Comparison of ENCODE assay signal across 17 cellular contexts in the genomic region with DNA sequence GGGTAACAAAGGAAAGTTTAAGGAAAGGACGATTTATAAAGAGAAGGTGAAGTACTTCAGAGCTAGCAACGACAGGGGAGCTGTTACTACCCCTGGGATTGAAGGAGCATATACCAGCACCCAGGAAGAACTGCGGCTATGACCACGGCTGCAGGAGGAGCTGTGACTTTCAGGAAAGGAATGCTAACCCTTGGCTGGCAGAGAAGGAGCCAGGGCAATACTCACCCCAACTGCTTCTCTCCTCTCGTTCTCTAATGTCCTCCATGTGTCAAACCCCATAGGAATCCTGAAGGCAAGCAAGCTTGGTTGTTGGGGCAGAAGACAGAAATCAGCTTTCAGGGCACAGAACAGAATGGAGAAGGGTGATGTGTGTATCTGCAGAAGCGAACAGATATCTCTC.
A peak's percentile ranks its signal among the peaks of the same experiment; 100 is the strongest.
DNase-seq lines count a peak whose midpoint lies in the region; ATAC-seq and TF ChIP-seq lines count a peak whose summit lies in the region.
"Had no signal": no experiment of that assay in that cellular context is flagged by ENCODE, and none has a peak within 500 bp of the region (broad histone marks: within the 10 kb centered on the region; RNA-seq: fewer than 3 reads in every experiment).

No MANE protein-coding gene starts in this region.

- no peak overlapping the region for H2BK12ac ChIP-seq in trophoblast cell (ENCODE audit: low read length)

- H2BK5ac ChIP-seq in trophoblast cell (ENCODE audit: low read depth, low read length, poor library complexity) = no peak overlapping the region

- no peak overlapping the region for H2AK5ac ChIP-seq in trophoblast cell (ENCODE audit: low read length)

- H3K23ac ChIP-seq in trophoblast cell (ENCODE audit: low read length) = no peak overlapping the region

- no peak overlapping the region for H3K18ac ChIP-seq in trophoblast cell (ENCODE audit: low read length)

- POLR2A ChIA-PET in A673 (lab: Charles Lee; ENCODE audit: low non-redundant PET) = interaction anchor here (0.7 kb wide), 1 partner anchor 31 kb away, joined by 3 read pairs; no protein-coding TSS in a partner anchor
- POLR2A ChIA-PET in CD8-positive, alpha-beta memory T cell (lab: Charles Lee) = interaction anchor here (0.6 kb wide), 1 partner anchor 317 kb away, joined by 4 read pairs; no protein-coding TSS in a partner anchor

- H3K4ac ChIP-seq in trophoblast cell (ENCODE audit: low read depth, low read length) = no peak overlapping the region

- H3K4me1 Mint-ChIP-seq in CD8-positive, alpha-beta memory T cell = no peaks in the 10 kb centered on the region
- H3K4me1 Mint-ChIP-seq: stimulated activated naive CD8-positive, alpha-beta T cell treated with anti-CD3 and anti-CD28 coated beads, Interleukin-15, amount 100 ng/mL, for 72 hours had no signal

- intact Hi-C loops in A673 (cut with micrococcal nuclease; ENCODE audit: unreplicated experiment) = no loop called here

- H3K79me2 ChIP-seq in trophoblast cell (ENCODE audit: control insufficient read depth, insufficient read depth, low read length, poor library complexity) = no peaks in the 10 kb centered on the region

- no peaks in the 10 kb centered on the region for H3K27me3 ChIP-seq in trophoblast cell (ENCODE audit: insufficient read depth, low read length)
- H3K27me3 ChIP-seq in A673 (replicated peaks; ENCODE audit: insufficient read depth, low read depth, low read length, poor library complexity) = no peaks in the 10 kb centered on the region
- H3K27me3 ChIP-seq in CD8-positive, alpha-beta memory T cell (ENCODE audit: insufficient read depth, low read length, poor library complexity, severe bottlenecking) = no peaks in the 10 kb centered on the region

- H3K27me3 Mint-ChIP-seq in CD8-positive, alpha-beta memory T cell = peaks cover 10 to 12% of the 10 kb centered on the region in 2 donors
- H3K27me3 Mint-ChIP-seq: stimulated activated naive CD8-positive, alpha-beta T cell treated with anti-CD3 and anti-CD28 coated beads, Interleukin-15, amount 100 ng/mL, for 72 hours had no signal

- H4K91ac ChIP-seq in trophoblast cell (ENCODE audit: low read depth, low read length) = no peak overlapping the region

- in situ Hi-C loops in GM13977 (cut with MboI; ENCODE audit: low pct_unique_long_range_greater_than_20kb, low sequenced_read_pairs, unreplicated experiment) = no loop called here

- H4K12ac ChIP-seq in trophoblast cell (ENCODE audit: low read depth, low read length) = no peak overlapping the region

- H3K9me3 ChIP-seq in trophoblast cell (ENCODE audit: insufficient read depth, low read depth, low read length) (no peaks in the 10 kb centered on the region), A673 (ENCODE audit: low read depth, low read length, poor library complexity, severe bottlenecking) (no peaks in the 10 kb centered on the region)
- no peaks in the 10 kb centered on the region for H3K9me3 ChIP-seq in CD8-positive, alpha-beta memory T cell (ENCODE audit: low read length)

- H3K4me2 ChIP-seq in trophoblast cell (ENCODE audit: low read length) = no peak overlapping the region
- H3K4me2 ChIP-seq: KMS-11 had no signal

- H3K4me1 ChIP-seq in trophoblast cell (ENCODE audit: control insufficient read depth in 1 of 2, insufficient read depth in 2 of 2, low read length in 2 of 2) (no peaks in the 10 kb centered on the region), A673 (ENCODE audit: insufficient read depth, low read length, poor library complexity, severe bottlenecking) (no peaks in the 10 kb centered on the region)
- H3K4me1 ChIP-seq in CD8-positive, alpha-beta memory T cell (ENCODE audit: insufficient read depth, low read length) = no peaks in the 10 kb centered on the region

- H3K36me3 ChIP-seq in trophoblast cell (ENCODE audit: control insufficient read depth in 1 of 2, insufficient read depth in 2 of 2, low read length in 2 of 2) (no peaks in the 10 kb centered on the region), A673 (ENCODE audit: insufficient read depth, low read length, poor library complexity, severe bottlenecking) (no peaks in the 10 kb centered on the region)
- no peaks in the 10 kb centered on the region for H3K36me3 ChIP-seq in CD8-positive, alpha-beta memory T cell (ENCODE audit: insufficient read depth, low read length)

- H3K4me3 Mint-ChIP-seq in CD8-positive, alpha-beta memory T cell = no peak overlapping the region
- H3K4me3 Mint-ChIP-seq: activated CD8-positive, alpha-beta memory T cell treated with anti-CD3 and anti-CD28 coated beads, Interleukin-2, amount 10 ng/mL, durations not matched to agents 7 days and 5 days; activated naive CD8-positive, alpha-beta T cell; stimulated activated naive CD8-positive, alpha-beta T cell treated with anti-CD3 and anti-CD28 coated beads, Interleukin-15, amount 100 ng/mL, for 72 hours had no signal

- H3K36me3 Mint-ChIP-seq in CD8-positive, alpha-beta memory T cell = no peaks in the 10 kb centered on the region
- H3K36me3 Mint-ChIP-seq: activated CD8-positive, alpha-beta memory T cell treated with anti-CD3 and anti-CD28 coated beads, Interleukin-2, amount 10 ng/mL, durations not matched to agents 7 days and 5 days; activated naive CD8-positive, alpha-beta T cell had no signal

- no peak overlapping the region for H2BK120ac ChIP-seq in trophoblast cell (ENCODE audit: insufficient read depth, low read length, poor library complexity)

- no peak overlapping the region for H4K8ac ChIP-seq in trophoblast cell (ENCODE audit: low read depth, low read length)

- no peak overlapping the region for H3K4me3 ChIP-seq in trophoblast cell (ENCODE audit: low read depth, low read length)
- H3K4me3 ChIP-seq in A673 (ENCODE audit: low read depth, low read length, poor library complexity, severe bottlenecking) = no peak overlapping the region
- no peak overlapping the region for H3K4me3 ChIP-seq in CD8-positive, alpha-beta memory T cell (ENCODE audit: low read length)
- H3K4me3 ChIP-seq: GM12878 had no signal

- DNase-seq in GM04504 (ENCODE audit: low read depth) = peak; percentile 20
- peak; percentile 75 for DNase-seq in RPMI7951 (ENCODE audit: low read depth)
- peak; percentile 29 for DNase-seq in epithelial cell of prostate (ENCODE audit: low read depth, low spot score)
- DNase-seq in trophoblast cell = peak; percentile 61 to 64
- no peak for DNase-seq in GM13977 (ENCODE audit: low spot score)
- no peak for DNase-seq in A673 (ENCODE audit: low spot score)
- DNase-seq in CD8-positive, alpha-beta memory T cell = no peak
- DNase-seq: activated CD8-positive, alpha-beta memory T cell treated with anti-CD3 and anti-CD28 coated beads, Interleukin-2, amount 10 ng/mL, durations not matched to agents 7 days and 5 days; hypothalamus; midbrain; stimulated activated CD4-positive, alpha-beta T cell treated with anti-CD3 and anti-CD28 coated beads, Interleukin-4, amount 100 ng/mL, for 24 hours; stimulated activated naive CD8-positive, alpha-beta T cell treated with anti-CD3 and anti-CD28 coated beads, Interleukin-15, amount 100 ng/mL, for 72 hours had no signal

- WGBS in trophoblast cell (ENCODE audit: extremely low coverage, insufficient coverage, insufficient read length) = no CpG with 5 or more reads among the region's 6 CpGs

- TF ChIP-seq CTCF in GM13977 (IDR thresholded peaks at IDR 0.05; ENCODE audit: extremely low read depth, insufficient read depth, missing control alignments) = no peak
- no peak for TF ChIP-seq CTCF in A673 (conservative IDR thresholded peaks at IDR 0.05; ENCODE audit: low read depth, low read length)

- no peak overlapping the region for H2AFZ ChIP-seq in trophoblast cell (ENCODE audit: insufficient read depth, low read length, poor library complexity)

- no peak for ATAC-seq in GM18873 (IDR thresholded peaks at IDR 0.05; ENCODE audit: low FRiP score, unreplicated experiment)
- ATAC-seq: activated CD8-positive, alpha-beta memory T cell treated with anti-CD3 and anti-CD28 coated beads, Interleukin-2, amount 10 ng/mL, durations not matched to agents 7 days and 5 days; GM12878; stimulated activated naive CD8-positive, alpha-beta T cell treated with anti-CD3 and anti-CD28 coated beads, Interleukin-15, amount 100 ng/mL, for 72 hours had no signal

- H3K27ac Mint-ChIP-seq in CD8-positive, alpha-beta memory T cell = no peak overlapping the region
- H3K27ac Mint-ChIP-seq: activated CD8-positive, alpha-beta memory T cell treated with anti-CD3 and anti-CD28 coated beads, Interleukin-2, amount 10 ng/mL, durations not matched to agents 7 days and 5 days; activated naive CD8-positive, alpha-beta T cell; progenitor cell of endocrine pancreas; stimulated activated naive CD8-positive, alpha-beta T cell treated with anti-CD3 and anti-CD28 coated beads, Interleukin-15, amount 100 ng/mL, for 72 hours had no signal

- H3K14ac ChIP-seq in trophoblast cell (ENCODE audit: low read length) = no peak overlapping the region

- H3K9ac ChIP-seq in trophoblast cell (ENCODE audit: low read length) = no peak overlapping the region
- H3K9ac ChIP-seq: KMS-11 had no signal

- CTCF ChIA-PET in A673 (lab: Charles Lee) = no interaction called here
- CTCF ChIA-PET in CD8-positive, alpha-beta memory T cell (lab: Charles Lee) = interaction anchor here (1.4 kb wide), 1 partner anchor 18 kb away, joined by 3 read pairs; no protein-coding TSS in a partner anchor

- H3K27ac ChIP-seq in epithelial cell of prostate (peak overlapping the region; percentile 78), trophoblast cell (ENCODE audit: low read depth, low read length) (no peak overlapping the region), A673 (ENCODE audit: low read depth, low read length, poor library complexity, severe bottlenecking) (no peak overlapping the region)
- H3K27ac ChIP-seq in CD8-positive, alpha-beta memory T cell (ENCODE audit: low read depth, low read length) = no peak overlapping the region
- H3K27ac ChIP-seq: KMS-11 had no signal

- no peaks in the 10 kb centered on the region for H3K79me1 ChIP-seq in trophoblast cell (ENCODE audit: low read length)

- BruUV-seq in A673 (replicated peaks; lab: Mats Ljungman, UMichigan) = no TSS peak

- H3K9me3 Mint-ChIP-seq in CD8-positive, alpha-beta memory T cell = no peaks in the 10 kb centered on the region
- H3K9me3 Mint-ChIP-seq: stimulated activated naive CD8-positive, alpha-beta T cell treated with anti-CD3 and anti-CD28 coated beads, Interleukin-15, amount 100 ng/mL, for 72 hours had no signal

Comparison
In these comparisons a context has a peak if more than half of its experiments do, and no peak if none do; other contexts are left out.
1. DNase-seq: peak in GM04504 (single experiment), RPMI7951 (single experiment), epithelial cell of prostate (single experiment) and trophoblast cell (2 of 2); none in GM13977 (single experiment), A673 (single experiment) and CD8-positive, alpha-beta memory T cell (0 of 5).